In the genomic region with DNA sequence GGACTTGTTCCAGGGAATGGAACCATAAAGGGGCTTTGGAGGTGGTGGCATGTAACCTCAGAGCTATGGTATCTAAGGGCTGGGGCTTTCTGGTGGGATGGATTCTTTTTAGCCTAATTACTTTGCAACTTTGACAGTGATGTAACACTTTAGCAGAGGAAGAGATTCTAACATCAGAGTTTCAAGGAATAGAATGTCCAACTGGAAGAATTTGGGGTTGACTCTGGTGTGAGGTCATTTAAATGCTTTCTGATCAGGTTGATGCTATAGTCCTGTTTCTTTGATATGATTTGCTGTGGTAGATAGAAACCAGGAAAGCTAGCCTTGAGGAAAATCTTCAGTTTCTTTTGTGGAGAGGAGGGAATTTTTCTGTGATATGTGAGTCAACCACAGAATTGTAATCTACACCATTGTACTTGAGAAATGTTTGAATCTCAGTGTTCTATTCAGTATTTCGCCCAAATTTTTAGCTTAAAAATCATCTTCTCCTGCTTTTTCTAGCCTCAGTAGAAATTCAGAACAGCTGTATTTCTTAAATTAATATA, we compare ENCODE assay signal across 1 cellular context.
TF ChIP-seq lines count a peak whose summit lies in the region.

No MANE protein-coding gene starts in this region.

TF ChIP-seq in IMR-90, 13 proteins besides CTCF, POLR2A, EP300 and RAD21:
- TF ChIP-seq CHD1 (IDR thresholded peaks at IDR 0.05; ENCODE audit: low read depth, low read length) (no peak), MAFK (IDR thresholded peaks at IDR 0.05; ENCODE audit: low read depth, low read length) (no peak), MXI1 (IDR thresholded peaks at IDR 0.05; ENCODE audit: borderline replicate concordance, low read depth, low read length) (no peak), RFX5 (IDR thresholded peaks at IDR 0.05; ENCODE audit: low read depth, low read length) (no peak), RCOR1 (IDR thresholded peaks at IDR 0.05; ENCODE audit: insufficient replicate concordance, low read length) (no peak), CEBPB (IDR thresholded peaks at IDR 0.05; ENCODE audit: low read depth, low read length) (no peak), MAZ (IDR thresholded peaks at IDR 0.05; ENCODE audit: borderline replicate concordance, low read depth, low read length) (no peak)
- TF ChIP-seq, protein P1, sequence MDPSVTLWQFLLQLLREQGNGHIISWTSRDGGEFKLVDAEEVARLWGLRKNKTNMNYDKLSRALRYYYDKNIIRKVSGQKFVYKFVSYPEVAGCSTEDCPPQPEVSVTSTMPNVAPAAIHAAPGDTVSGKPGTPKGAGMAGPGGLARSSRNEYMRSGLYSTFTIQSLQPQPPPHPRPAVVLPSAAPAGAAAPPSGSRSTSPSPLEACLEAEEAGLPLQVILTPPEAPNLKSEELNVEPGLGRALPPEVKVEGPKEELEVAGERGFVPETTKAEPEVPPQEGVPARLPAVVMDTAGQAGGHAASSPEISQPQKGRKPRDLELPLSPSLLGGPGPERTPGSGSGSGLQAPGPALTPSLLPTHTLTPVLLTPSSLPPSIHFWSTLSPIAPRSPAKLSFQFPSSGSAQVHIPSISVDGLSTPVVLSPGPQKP (IDR thresholded peaks at IDR 0.05; ENCODE audit: borderline replicate concordance, low read depth, low read length) = no peak
